20 cellular contexts compared by ENCODE assay signal in genomic region chr7:151954866-151955820, GRCh38. TPM values are rescaled to one million over a fixed set of nuclear protein-coding genes. Genes with fewer than 3 reads are reported as not detected.
DNase-seq lines count a peak whose midpoint lies in the region; ATAC-seq, FAIRE-seq and TF ChIP-seq lines count a peak whose summit lies in the region.
"Had no signal": no experiment of that assay in that cellular context is flagged by ENCODE, and none has a peak within 500 bp of the region (broad histone marks: within the 10 kb centered on the region; RNA-seq: fewer than 3 reads in every experiment).

No MANE protein-coding gene starts in this region.

- no peak overlapping the region for H3K9ac ChIP-seq in SK-N-SH

- no peak for TF ChIP-seq POLR2A in uterus (IDR thresholded peaks at IDR 0.05)

- no peaks in the 10 kb centered on the region for H4K20me1 ChIP-seq in SK-N-SH (ENCODE audit: insufficient read depth)

- POLR2A ChIA-PET in SK-N-SH (lab: Yijun Ruan, JAX), result no interaction called here

- H3K27me3 ChIP-seq in SK-N-SH (ENCODE audit: insufficient read depth), result no peaks in the 10 kb centered on the region; the same call in 1 of the 2 replicates
- peaks cover 5% of the 10 kb centered on the region for H3K27me3 ChIP-seq in left ventricle myocardium inferior (ENCODE audit: low read depth)
- H3K27me3 ChIP-seq in pancreas, result no peaks in the 10 kb centered on the region
- no peaks in the 10 kb centered on the region for H3K27me3 ChIP-seq in uterus

- CTCF ChIA-PET in SK-N-SH (lab: Yijun Ruan, JAX), result interaction anchor here (0.7 to 1.2 kb wide), 5 partner anchors 12 to 195 kb away, joined by 3 to 4 read pairs (median 3); no protein-coding TSS in a partner anchor

- H3K4me1 ChIP-seq in SK-N-SH (ENCODE audit: control insufficient read depth in 1 of 2, insufficient read depth in 2 of 2, low read depth in 1 of 2, low read length in 1 of 2) (peaks cover 0 to 5% of the 10 kb centered on the region in 2 experiments; a peak in 1 of 4 replicates), left ventricle myocardium inferior (no peaks in the 10 kb centered on the region), pancreas (no peaks in the 10 kb centered on the region), uterus (no peaks in the 10 kb centered on the region)

- intact Hi-C loops in left ventricle myocardium inferior (cut with micrococcal nuclease), result no loop called here
- intact Hi-C loops in pancreas (cut with DNase I), result no loop called here
- intact Hi-C loops in uterus (cut with DNase I; ENCODE audit: low total_unique reads), result no loop called here

- FAIRE-seq in pancreas (lab: Jason Lieb, UNC), result no peak

- no peak overlapping the region for H2AFZ ChIP-seq in SK-N-SH (ENCODE audit: low read depth)

- H3K9me2 ChIP-seq in SK-N-SH, result no peaks in the 10 kb centered on the region

- 54% methylated on average over 20 of the region's 20 CpGs for WGBS in SK-N-SH (ENCODE audit: low lambda C conversion rate)
- WGBS in pancreas, 2 donors, result 67 to 79% methylated on average over 20 of the region's 20 CpGs

- ATAC-seq in SK-N-SH treated with all-trans-retinoic acid at 6 μM for 48 hours (no peak), pancreas (peak in 3 of 4 donors; percentile 24 to 57 (median 44))
- ATAC-seq: left colon; natural killer cell treated with Interleukin-12 subunit alpha and Interleukin-12 subunit beta and Interleukin-15 and Interleukin-18, amount 100 ng/mL, for 72 hours had no signal

- H3K27ac ChIP-seq in SK-N-SH (ENCODE audit: low read depth in 2 of 2, low read length in 1 of 2) (no peak overlapping the region), left ventricle myocardium inferior (replicated peaks) (peak overlapping the region; percentile 60), pancreas (no peak overlapping the region), uterus (peak overlapping the region; percentile 37 to 72)

- TF ChIP-seq CTCF in SK-N-SH (IDR thresholded peaks at IDR 0.05) (no peak), left ventricle myocardium inferior (IDR thresholded peaks at IDR 0.05; ENCODE audit: borderline replicate concordance) (no peak), pancreas (IDR thresholded peaks at IDR 0.05) (no peak), uterus (IDR thresholded peaks at IDR 0.05) (no peak)

- DNase-seq in SK-N-SH (peak; percentile 59), left ventricle myocardium inferior (peak; percentile 59), pancreas (no peak), uterus (peak; percentile 79 to 81), glomerular visceral epithelial cell (ENCODE audit: extremely low spot score) (no peak), COLO668 (lab: John Stamatoyannopoulos, UW; ENCODE audit: unreplicated experiment) (no peak), cerebellar cortex (ENCODE audit: low spot score) (no peak)
- DNase-seq: activated CD4-positive, alpha-beta T cell treated with anti-CD3 and anti-CD28 coated beads, Interleukin-2, amount 10 ng/mL, durations not matched to agents 7 days and 5 days; activated naive CD8-positive, alpha-beta T cell treated with anti-CD3 and anti-CD28 coated beads, Interleukin-2, amount 10 ng/mL, durations not matched to agents 7 days and 5 days; activated T-cell treated with anti-CD3 and anti-CD28 coated beads, Interleukin-2, amount 50 U/mL, for 1 hour; CD8-positive, alpha-beta memory T cell; EL; left colon; SHP77; stimulated activated naive CD4-positive, alpha-beta T cell treated with Interleukin-2 at 50 U/mL for 16 hours; T1000 had no signal

- H3K36me3 ChIP-seq in SK-N-SH (replicated peaks in 1 of 2; ENCODE audit: control insufficient read depth in 1 of 2, insufficient read depth in 2 of 2, low read length in 1 of 2) (no peaks in the 10 kb centered on the region), left ventricle myocardium inferior (no peaks in the 10 kb centered on the region), pancreas (no peaks in the 10 kb centered on the region), uterus (no peaks in the 10 kb centered on the region)

- no peaks in the 10 kb centered on the region for H3K79me2 ChIP-seq in SK-N-SH (ENCODE audit: insufficient read depth)

- no peak for TF ChIP-seq RAD21 in SK-N-SH (IDR thresholded peaks at IDR 0.05; ENCODE audit: low read length)

- H3K9me3 ChIP-seq in SK-N-SH (no peaks in the 10 kb centered on the region), left ventricle myocardium inferior (replicated peaks) (peaks cover 10% of the 10 kb centered on the region), pancreas (no peaks in the 10 kb centered on the region), uterus (no peaks in the 10 kb centered on the region)

- H3K4me3 ChIP-seq in SK-N-SH (ENCODE audit: low read depth in 2 of 2, low read length in 1 of 2) (no peak overlapping the region), left ventricle myocardium inferior (peak overlapping the region; percentile 15), pancreas (no peak overlapping the region), uterus (no peak overlapping the region)
- H3K4me3 ChIP-seq: smooth muscle cell had no signal

- no peak overlapping the region for H3K4me2 ChIP-seq in SK-N-SH
- H3K4me2 ChIP-seq: smooth muscle cell had no signal

- no peak for TF ChIP-seq EP300 in SK-N-SH (IDR thresholded peaks at IDR 0.05; ENCODE audit: borderline replicate concordance in 1 of 2, low read depth in 1 of 2, low read length in 1 of 2)

- no peaks in the 10 kb centered on the region for H3F3A ChIP-seq in SK-N-SH (replicated peaks; ENCODE audit: insufficient read depth)

TF ChIP-seq in SK-N-SH, 30 proteins besides CTCF, POLR2A, EP300 and RAD21:
- TF ChIP-seq YY1 (IDR thresholded peaks at IDR 0.05; ENCODE audit: low read depth) (no peak), NRF1 (IDR thresholded peaks at IDR 0.05; ENCODE audit: low read depth, low read length) (peak; percentile 16; the same call in 1 of the 2 replicates)

TF ChIP-seq in SK-N-SH treated with all-trans-retinoic acid at 6 μM for 48 hours, 23 proteins besides CTCF, POLR2A, EP300 and RAD21 (continues in another document):
- TF ChIP-seq SNAI2 (CRISPR knock-in tag; IDR thresholded peaks at IDR 0.05), result no peak
- TF ChIP-seq ISL1 (CRISPR knock-in tag; IDR thresholded peaks at IDR 0.05), result no peak
- no peak for TF ChIP-seq TSHZ2 (CRISPR knock-in tag; IDR thresholded peaks at IDR 0.05)
- TF ChIP-seq ZNF8 (CRISPR knock-in tag; IDR thresholded peaks at IDR 0.05), result no peak
- TF ChIP-seq ESRRG (CRISPR knock-in tag; IDR thresholded peaks at IDR 0.05), result no peak
- TF ChIP-seq BACH2 (CRISPR knock-in tag; IDR thresholded peaks at IDR 0.05; ENCODE audit: borderline replicate concordance), result no peak
- no peak for TF ChIP-seq ZNF70 (CRISPR knock-in tag; IDR thresholded peaks at IDR 0.05)
- TF ChIP-seq RARB (CRISPR knock-in tag; IDR thresholded peaks at IDR 0.05), result no peak
- TF ChIP-seq ZC3H10 (CRISPR knock-in tag; IDR thresholded peaks at IDR 0.05), result no peak
- TF ChIP-seq CSRNP3 (CRISPR knock-in tag; IDR thresholded peaks at IDR 0.05), result no peak

RNA-seq across cellular contexts. Expression of gene GALNTL5, which starts 1.1 kb away (rescaled TPM):
- polyA plus RNA-seq in SK-N-SH (2012; rRNA removed), result not detected in 2 replicates
- not detected in 2 replicates for polyA plus RNA-seq in SK-N-SH (2012; cell fraction: cytosol; rRNA removed)
- polyA plus RNA-seq in SK-N-SH (2012; cell fraction: nucleus; rRNA removed), result not detected in 2 replicates
- not detected for total RNA-seq in left ventricle myocardium inferior
- total RNA-seq in pancreas, result not detected
- polyA plus RNA-seq in pancreas, result not detected
- total RNA-seq in uterus, result not detected
- total RNA-seq: A172; activated CD4-positive, alpha-beta T cell treated with anti-CD3 and anti-CD28 coated beads, Interleukin-2, amount 10 ng/mL, durations not matched to agents 7 days and 5 days; activated naive CD8-positive, alpha-beta T cell treated with anti-CD3 and anti-CD28 coated beads, Interleukin-2, amount 10 ng/mL, durations not matched to agents 7 days and 5 days; CD8-positive, alpha-beta memory T cell; left colon; natural killer cell treated with Interleukin-12 subunit alpha and Interleukin-12 subunit beta and Interleukin-15 and Interleukin-18, amount 100 ng/mL, for 72 hours; smooth muscle cell had no signal
- polyA plus RNA-seq: CD8-positive, alpha-beta memory T cell; smooth muscle cell had no signal

Comparison
In these comparisons a context has a peak if more than half of its experiments do, and no peak if none do; other contexts are left out.
1. DNase-seq: peak in SK-N-SH (single experiment), left ventricle myocardium inferior (single experiment) and uterus (2 of 2); none in pancreas (0 of 6), glomerular visceral epithelial cell (single experiment), COLO668 (single experiment) and cerebellar cortex (single experiment).
2. H3K27ac ChIP-seq: peak in left ventricle myocardium inferior (single experiment) and uterus (2 of 2); none in SK-N-SH (0 of 2) and pancreas (0 of 4).